ENCODE assay signal across 24 cellular contexts in genomic region chr15:98997755-98998154, GRCh38. TPM values are rescaled to one million over a fixed set of nuclear protein-coding genes. Genes with fewer than 3 reads are reported as not detected.
DNase-seq lines count a peak whose midpoint lies in the region; ATAC-seq, FAIRE-seq and TF ChIP-seq lines count a peak whose summit lies in the region.
"Had no signal": no experiment of that assay in that cellular context is flagged by ENCODE, and none has a peak within 500 bp of the region (broad histone marks: within the 10 kb centered on the region; RNA-seq: fewer than 3 reads in every experiment).

No MANE protein-coding gene starts in this region.

- no peaks in the 10 kb centered on the region for H3K36me3 ChIP-seq in BLaER1 treated with 17β-estradiol and CSF1 and Interleukin-3, amounts not matched to agents 10 nM and 100 nM
- H3K36me3 ChIP-seq in neuronal stem cell (replicated peaks in 1 of 2; ENCODE audit: control insufficient read depth in 2 of 2, insufficient read depth in 2 of 2, low read length in 2 of 2) (no peaks in the 10 kb centered on the region), skeletal muscle tissue (ENCODE audit: control insufficient read depth in 3 of 3, insufficient read depth in 3 of 3, low read length in 3 of 3) (peaks cover 0 to 2% (median 0%) of the 10 kb centered on the region in 3 donors), gastroesophageal sphincter (no peaks in the 10 kb centered on the region)
- H3K36me3 ChIP-seq: BE2C had no signal

- H4K91ac ChIP-seq in neuronal stem cell (ENCODE audit: low read depth, low read length, poor library complexity) = no peak overlapping the region

- H4K20me1 ChIP-seq in BLaER1 treated with 17β-estradiol and CSF1 and Interleukin-3, amounts not matched to agents 10 nM and 100 nM = no peaks in the 10 kb centered on the region

- H3K27ac ChIP-seq in BLaER1 treated with 17β-estradiol and CSF1 and Interleukin-3, amounts not matched to agents 10 nM and 100 nM = no peak overlapping the region
- H3K27ac ChIP-seq in neuronal stem cell (replicated peaks; ENCODE audit: low read length) (no peak overlapping the region), skeletal muscle tissue (ENCODE audit: low read depth, low read length) (peak overlapping the region; percentile 26), gastroesophageal sphincter (no peak overlapping the region)
- H3K27ac ChIP-seq: A549, C4-2B, GM23248 had no signal

- peak overlapping the region in 7 of 11 experiments; percentile 20 to 58 (median 54); a peak in 13 of 22 replicates for H3K4me2 ChIP-seq in BLaER1 treated with 17β-estradiol and CSF1 and Interleukin-3, amounts not matched to agents 10 nM and 100 nM
- H3K4me2 ChIP-seq in neuronal stem cell (ENCODE audit: insufficient read depth, low read length, poor library complexity, severe bottlenecking) = no peak overlapping the region
- H3K4me2 ChIP-seq: A549 had no signal

- DNase-seq in NCI-H2171 treated with DMSO at 0.1 percent for 48 hours (lab: John Stamatoyannopoulos, UW) (peak; percentile 89), neuronal stem cell (ENCODE audit: low spot score) (no peak), RCC 7860 (ENCODE audit: low spot score) (no peak)
- DNase-seq: 8988T; ACHN; AML-193; BE2C; Caco-2; CD4-positive, CD25-positive, alpha-beta regulatory T cell; CD8-positive, alpha-beta T cell; DMS153; DND-41; GM23248; HCEC 1CT had no signal

- no peak overlapping the region for H3K14ac ChIP-seq in neuronal stem cell (ENCODE audit: low read length)

- no peak for TF ChIP-seq EP300 in gastroesophageal sphincter (IDR thresholded peaks at IDR 0.05)

- peaks cover 0 to 15% (median 6%) of the 10 kb centered on the region in 10 experiments; a peak in 12 of 20 replicates for H3K4me1 ChIP-seq in BLaER1 treated with 17β-estradiol and CSF1 and Interleukin-3, amounts not matched to agents 10 nM and 100 nM
- H3K4me1 ChIP-seq in neuronal stem cell (ENCODE audit: control insufficient read depth in 2 of 2, insufficient read depth in 1 of 2, low read depth in 1 of 2, low read length in 2 of 2) (no peaks in the 10 kb centered on the region), skeletal muscle tissue (ENCODE audit: control insufficient read depth in 3 of 3, insufficient read depth in 3 of 3, low read length in 3 of 3) (peaks cover 13 to 15% (median 15%) of the 10 kb centered on the region in 3 donors), gastroesophageal sphincter (no peaks in the 10 kb centered on the region)
- H3K4me1 ChIP-seq: A549, BE2C, Caco-2 had no signal

- ATAC-seq in HG03196 (IDR thresholded peaks at IDR 0.05; ENCODE audit: unreplicated experiment) = no peak
- ATAC-seq in gastroesophageal sphincter = no peak
- ATAC-seq: CD8-positive, alpha-beta T cell had no signal

- no peak overlapping the region for H3K4ac ChIP-seq in neuronal stem cell (ENCODE audit: low read length)

- H3K23ac ChIP-seq in neuronal stem cell (ENCODE audit: low read depth, low read length, poor library complexity) = no peak overlapping the region

- no CpG with 5 or more reads among the region's 9 CpGs for WGBS in neuronal stem cell (ENCODE audit: extremely low coverage in 2 of 2, insufficient read length in 2 of 2, insufficient replicate concordance in 1 of 2), 2 donors
- 77 to 100% methylated on average over 1 to 5 of the region's 9 CpGs for WGBS in gastroesophageal sphincter (ENCODE audit: low coverage in 1 of 2), 2 donors

- no peak overlapping the region for H3K9ac ChIP-seq in BLaER1 treated with 17β-estradiol and CSF1 and Interleukin-3, amounts not matched to agents 10 nM and 100 nM
- no peak overlapping the region for H3K9ac ChIP-seq in neuronal stem cell (ENCODE audit: low read depth, low read length, poor library complexity)
- H3K9ac ChIP-seq in skeletal muscle tissue (ENCODE audit: low read depth in 1 of 3, low read length in 3 of 3) = peak overlapping the region in 1 of 3 donors; percentile 63
- H3K9ac ChIP-seq: GM23248 had no signal

- H2AK5ac ChIP-seq in neuronal stem cell (ENCODE audit: low read depth, low read length) = no peak overlapping the region

- no peak for FAIRE-seq in RCC 7860 (lab: Jason Lieb, UNC)
- FAIRE-seq: A549, G401.6, GM12892, GM19239, H54 had no signal

- no peaks in the 10 kb centered on the region for H3K79me1 ChIP-seq in neuronal stem cell (ENCODE audit: low read depth, low read length)

- no peak overlapping the region for H2BK5ac ChIP-seq in neuronal stem cell (ENCODE audit: low read length)

- H4K8ac ChIP-seq in neuronal stem cell (ENCODE audit: low read depth, low read length) = no peak overlapping the region

- peak overlapping the region; percentile 63 for H2AFZ ChIP-seq in neuronal stem cell (ENCODE audit: low read length)
- H2AFZ ChIP-seq: GM23248 had no signal

- no peak overlapping the region for H2BK12ac ChIP-seq in neuronal stem cell (ENCODE audit: low read length)

- H2BK15ac ChIP-seq in neuronal stem cell (ENCODE audit: low read length) = no peak overlapping the region

- peak overlapping the region; percentile 1 for H3K18ac ChIP-seq in neuronal stem cell (ENCODE audit: low read length)

- TF ChIP-seq POLR2A in gastroesophageal sphincter (IDR thresholded peaks at IDR 0.05) = no peak

- H3K4me3 ChIP-seq in BLaER1 treated with 17β-estradiol and CSF1 and Interleukin-3, amounts not matched to agents 10 nM and 100 nM = no peak overlapping the region
- H3K4me3 ChIP-seq in neuronal stem cell (ENCODE audit: low read length in 2 of 2) = no peak overlapping the region
- H3K4me3 ChIP-seq in skeletal muscle tissue (ENCODE audit: low read length in 3 of 3) = no peak overlapping the region
- no peak overlapping the region for H3K4me3 ChIP-seq in gastroesophageal sphincter
- H3K4me3 ChIP-seq: A549, GM23248 had no signal

- H3K9me3 ChIP-seq in BLaER1 treated with 17β-estradiol and CSF1 and Interleukin-3, amounts not matched to agents 10 nM and 100 nM (replicated peaks in 1 of 11) = peaks cover 8 to 31% (median 19%) of the 10 kb centered on the region in 11 experiments; a peak in 21 of 22 replicates
- H3K9me3 ChIP-seq in neuronal stem cell (replicated peaks in 1 of 2; ENCODE audit: control insufficient read depth in 2 of 2, insufficient read depth in 1 of 2, low read depth in 1 of 2, low read length in 2 of 2) (peaks cover 0 to 6% of the 10 kb centered on the region in 2 donors), skeletal muscle tissue (ENCODE audit: control insufficient read depth in 3 of 3, low read length in 3 of 3) (no peaks in the 10 kb centered on the region), gastroesophageal sphincter (peaks cover 0 to 6% (median 0%) of the 10 kb centered on the region in 3 donors)
- H3K9me3 ChIP-seq: BE2C, Caco-2 had no signal

- H3K27me3 ChIP-seq in BLaER1 treated with 17β-estradiol and CSF1 and Interleukin-3, amounts not matched to agents 10 nM and 100 nM = no peaks in the 10 kb centered on the region
- H3K27me3 ChIP-seq in neuronal stem cell (ENCODE audit: control insufficient read depth in 3 of 3, insufficient read depth in 3 of 3, low read depth in 1 of 3, low read length in 3 of 3) (no peaks in the 10 kb centered on the region), skeletal muscle tissue (ENCODE audit: control insufficient read depth in 3 of 3, insufficient read depth in 3 of 3, low read length in 3 of 3) (no peaks in the 10 kb centered on the region), gastroesophageal sphincter (no peaks in the 10 kb centered on the region)

- no peak overlapping the region for H2BK120ac ChIP-seq in neuronal stem cell (ENCODE audit: low read depth, low read length)

- TF ChIP-seq CTCF in gastroesophageal sphincter (IDR thresholded peaks at IDR 0.05) = no peak

RNA-seq across cellular contexts. Expression of gene PGPEP1L, which starts 9.8 kb away (rescaled TPM):
- not detected for polyA plus RNA-seq in neuronal stem cell (2013, experiment 1 of 2)
- not detected for polyA plus RNA-seq in neuronal stem cell (2013, experiment 2 of 2)
- total RNA-seq in skeletal muscle tissue = 1.0 TPM
- total RNA-seq in gastroesophageal sphincter = not detected
- total RNA-seq: Caco-2; CD4-positive, CD25-positive, alpha-beta regulatory T cell; CD8-positive, alpha-beta T cell; GM23248 had no signal
- polyA plus RNA-seq: A549; CD4-positive, CD25-positive, alpha-beta regulatory T cell; GM23248 had no signal
